ENCODE assay signal across 8 cellular contexts in genomic region chr10:102802920-102803534, GRCh38. TPM values are rescaled to one million over a fixed set of nuclear protein-coding genes. Genes with fewer than 3 reads are reported as not detected.
DNase-seq lines count a peak whose midpoint lies in the region; ATAC-seq and TF ChIP-seq lines count a peak whose summit lies in the region.

No MANE protein-coding gene starts in this region.

- H3K27me3 ChIP-seq in esophagus squamous epithelium (no peaks in the 10 kb centered on the region), neutrophil (no peaks in the 10 kb centered on the region)

- H3K27ac ChIP-seq in RWPE1: peak overlapping the region; percentile 47; the same call in 1 of the 2 replicates
- H3K27ac ChIP-seq in esophagus squamous epithelium: peak overlapping the region; percentile 16 to 79 (median 60)
- peak overlapping the region; percentile 78 for H3K27ac ChIP-seq in neutrophil

- ATAC-seq in HG03342 (IDR thresholded peaks at IDR 0.05; ENCODE audit: unreplicated experiment): no peak

- H3K4me3 ChIP-seq in esophagus squamous epithelium (no peak overlapping the region), neutrophil (ENCODE audit: low read depth in 1 of 2, low read length in 1 of 2) (no peak overlapping the region)

- intact Hi-C loops in esophagus squamous epithelium (cut with DNase I): loop anchor here (10.0 kb wide), 1 partner anchor 48 kb away; no protein-coding TSS in a partner anchor

- TF ChIP-seq POLR2A in esophagus squamous epithelium (IDR thresholded peaks at IDR 0.05): no peak

- H3K4me1 ChIP-seq in esophagus squamous epithelium: peaks cover 24 to 63% (median 37%) of the 10 kb centered on the region in 3 donors
- H3K4me1 ChIP-seq in neutrophil (ENCODE audit: control insufficient read depth in 1 of 2, insufficient read depth in 1 of 2, low read depth in 1 of 2, low read length in 1 of 2): peaks cover 19 to 20% of the 10 kb centered on the region in 2 experiments

- WGBS in esophagus squamous epithelium, 2 donors: 53 to 65% methylated on average over 5 to 6 of the region's 6 CpGs

- peaks cover 0 to 74% (median 4%) of the 10 kb centered on the region in 3 donors for H3K36me3 ChIP-seq in esophagus squamous epithelium
- H3K36me3 ChIP-seq in neutrophil: peaks cover 44% of the 10 kb centered on the region

- TF ChIP-seq CTCF in GM10248 (IDR thresholded peaks at IDR 0.05; ENCODE audit: control extremely low read depth, extremely low read depth, low read depth, missing control alignments): no peak
- TF ChIP-seq CTCF in RWPE1 (conservative IDR thresholded peaks at IDR 0.05; ENCODE audit: low read depth): no peak
- TF ChIP-seq CTCF in esophagus squamous epithelium (IDR thresholded peaks at IDR 0.05): no peak
- TF ChIP-seq CTCF in neutrophil (IDR thresholded peaks at IDR 0.05): no peak

- peak; percentile 45 for DNase-seq in GM10248 (ENCODE audit: extremely low spot score)
- DNase-seq in RWPE1 (ENCODE audit: low spot score): no peak
- DNase-seq in esophagus squamous epithelium (lab: John Stamatoyannopoulos, UW): no peak
- no peak for DNase-seq in NCI-H1092 (lab: John Stamatoyannopoulos, UW)
- DNase-seq in SW 1271 (lab: John Stamatoyannopoulos, UW): no peak
- no peak for DNase-seq in NCI-H1105 (lab: John Stamatoyannopoulos, UW)

- H3K9me3 ChIP-seq in esophagus squamous epithelium (no peaks in the 10 kb centered on the region), neutrophil (no peaks in the 10 kb centered on the region)

- CTCF ChIA-PET in GM10248 (lab: Yijun Ruan, JAX): interaction anchor here (0.6 to 1.6 kb wide), 8 partner anchors 9 to 114 kb away, joined by 3 to 4 read pairs (median 3); no protein-coding TSS in a partner anchor
- CTCF ChIA-PET in RWPE1 (lab: Yijun Ruan, JAX): interaction anchor here (0.8 kb wide), 1 partner anchor 124 kb away, joined by 4 read pairs; no protein-coding TSS in a partner anchor

- POLR2A ChIA-PET in GM10248 (lab: Yijun Ruan, JAX) (no interaction called here), RWPE1 (lab: Yijun Ruan, JAX; ENCODE audit: low non-redundant PET) (no interaction called here)

RNA-seq across cellular contexts. Expression of gene CYP17A1, which starts 34.2 kb away (rescaled TPM):
- not detected for total RNA-seq in esophagus squamous epithelium

RNA-seq across cellular contexts. Expression of gene BORCS7, which starts 51.0 kb away (rescaled TPM):
- total RNA-seq in esophagus squamous epithelium: 10 to 100 TPM; 10.9 to 36.6 (median 19.7) TPM

RNA-seq across cellular contexts. Expression of gene WBP1L, which starts 59.3 kb away (rescaled TPM):
- total RNA-seq in esophagus squamous epithelium: 10 to 100 TPM; 40.6 to 61.4 (median 49.1) TPM
